ENCODE assay signal across 8 cellular contexts in genomic region chr4:103197765-103198110, GRCh38. TPM values are rescaled to one million over a fixed set of nuclear protein-coding genes. Genes with fewer than 3 reads are reported as not detected.
DNase-seq lines count a peak whose midpoint lies in the region; ATAC-seq and TF ChIP-seq lines count a peak whose summit lies in the region.

No MANE protein-coding gene starts in this region.

- no peaks in the 10 kb centered on the region for H3K27me3 ChIP-seq in colonic mucosa

- peaks cover 3% of the 10 kb centered on the region for H3K27me3 Mint-ChIP-seq in IgD-negative memory B cell

- peak overlapping the region; percentile 78 for H3K4me3 ChIP-seq in GM08714 (ENCODE audit: low read length)
- peak overlapping the region; percentile 99 for H3K4me3 ChIP-seq in colonic mucosa
- H3K4me3 ChIP-seq in mucosa of descending colon = peak overlapping the region; percentile 64

- no peak for DNase-seq in colonic mucosa
- DNase-seq in mucosa of descending colon = no peak
- no peak for DNase-seq in A172 (ENCODE audit: low spot score)
- DNase-seq in GDM1 (lab: John Stamatoyannopoulos, UW) = no peak
- no peak for DNase-seq in NCI-H1092 (lab: John Stamatoyannopoulos, UW)

- H3K9me3 ChIP-seq in colonic mucosa = no peaks in the 10 kb centered on the region
- no peaks in the 10 kb centered on the region for H3K9me3 ChIP-seq in mucosa of descending colon

- ATAC-seq in GM21717 (IDR thresholded peaks at IDR 0.05; ENCODE audit: unreplicated experiment) (peak; percentile 54), mucosa of descending colon (peak; percentile 70)

- H3K4me1 ChIP-seq in colonic mucosa = no peaks in the 10 kb centered on the region
- no peaks in the 10 kb centered on the region for H3K4me1 ChIP-seq in mucosa of descending colon (ENCODE audit: low read depth)

- H3K4me3 Mint-ChIP-seq in IgD-negative memory B cell = peak overlapping the region; percentile 90 to 95 (median 92)

- H3K4me1 Mint-ChIP-seq in IgD-negative memory B cell = peaks cover 7 to 12% (median 9%) of the 10 kb centered on the region in 3 donors

- H3K27ac ChIP-seq in colonic mucosa = peak overlapping the region; percentile 7

- H3K9ac ChIP-seq in colonic mucosa (ENCODE audit: low read depth in 2 of 2, low read length in 2 of 2) = peak overlapping the region; percentile 48 to 70

- peak overlapping the region; percentile 21 to 93 (median 82) for H3K27ac Mint-ChIP-seq in IgD-negative memory B cell

- TF ChIP-seq CTCF in colonic mucosa (IDR thresholded peaks at IDR 0.05) (no peak), mucosa of descending colon (IDR thresholded peaks at IDR 0.05) (no peak)

- H3K36me3 ChIP-seq in colonic mucosa = no peaks in the 10 kb centered on the region
- H3K36me3 ChIP-seq in mucosa of descending colon (ENCODE audit: low read depth) = no peaks in the 10 kb centered on the region

- H3K9me3 Mint-ChIP-seq in IgD-negative memory B cell = no peaks in the 10 kb centered on the region

- H3K36me3 Mint-ChIP-seq in IgD-negative memory B cell = peaks cover 1% of the 10 kb centered on the region

- intact Hi-C loops in colonic mucosa (cut with DNase I) = no loop called here
- intact Hi-C loops in mucosa of descending colon (cut with DNase I, micrococcal nuclease) = no loop called here

RNA-seq across cellular contexts. Expression of gene CENPE, which starts 0.4 kb away (rescaled TPM):
- polyA plus RNA-seq in IgD-negative memory B cell = 0.49 TPM
- total RNA-seq in colonic mucosa (10 to 100 TPM in 1 of 2 donors, 1 to 10 TPM in 1; 9.8 to 23.2 TPM), mucosa of descending colon (1 to 10 TPM; 1.9 to 9.3 (median 2.8) TPM)
- 18.4 and 36.2 TPM in 2 replicates for total RNA-seq in A172 (2014; rRNA removed; shearing (Covaris generic))
